10 cellular contexts compared by ENCODE assay signal in the genomic region with DNA sequence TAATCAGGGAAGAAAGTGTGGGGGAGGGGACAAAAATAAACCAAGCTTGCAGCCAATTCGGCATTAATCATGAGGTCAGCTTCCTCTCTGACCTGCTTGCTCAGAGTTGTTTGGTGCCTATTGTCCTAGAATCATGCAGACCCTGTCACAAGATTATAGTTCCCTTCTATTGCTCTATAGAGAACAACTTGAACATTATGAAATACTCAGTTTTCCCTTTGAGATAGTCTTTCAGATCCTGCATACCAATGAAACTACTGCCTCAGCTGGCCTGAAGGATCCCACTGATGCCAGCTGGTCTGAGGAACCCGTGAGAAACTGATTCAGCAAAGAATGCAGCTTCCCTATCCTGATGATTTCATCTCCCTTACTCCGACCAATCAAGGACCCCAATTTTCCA. TPM values are rescaled to one million over a fixed set of nuclear protein-coding genes. Genes with fewer than 3 reads are reported as not detected.
DNase-seq lines count a peak whose midpoint lies in the region; ATAC-seq lines count a peak whose summit lies in the region.
"Had no signal": no experiment of that assay in that cellular context is flagged by ENCODE, and none has a peak within 500 bp of the region (broad histone marks: within the 10 kb centered on the region; RNA-seq: fewer than 3 reads in every experiment).

No MANE protein-coding gene starts in this region.

- peak overlapping the region; percentile 38 for H3K4me3 Mint-ChIP-seq in activated CD4-positive, alpha-beta T cell treated with anti-CD3 and anti-CD28 coated beads, Interleukin-2, amount 10 ng/mL, durations not matched to agents 24 days and 14 days
- H3K4me3 Mint-ChIP-seq in stimulated activated effector memory CD8-positive, alpha-beta T cell treated with anti-CD3 and anti-CD28 coated beads, Interleukin-12 subunit alpha, Interleukin-12 subunit beta, amount 100 ng/mL, for 72 hours: peak overlapping the region; percentile 81

- H3K9me3 Mint-ChIP-seq in activated CD4-positive, alpha-beta T cell treated with anti-CD3 and anti-CD28 coated beads, Interleukin-2, amount 10 ng/mL, durations not matched to agents 24 days and 14 days: no peaks in the 10 kb centered on the region
- no peaks in the 10 kb centered on the region for H3K9me3 Mint-ChIP-seq in stimulated activated effector memory CD8-positive, alpha-beta T cell treated with anti-CD3 and anti-CD28 coated beads, Interleukin-12 subunit alpha, Interleukin-12 subunit beta, amount 100 ng/mL, for 72 hours

- ATAC-seq in left lobe of liver: peak; percentile 5
- ATAC-seq in stimulated activated effector memory CD8-positive, alpha-beta T cell treated with anti-CD3 and anti-CD28 coated beads, Interleukin-12 subunit alpha, Interleukin-12 subunit beta, amount 100 ng/mL, for 72 hours: no peak
- no peak for ATAC-seq in GM19351 (IDR thresholded peaks at IDR 0.05; ENCODE audit: unreplicated experiment)

- no peaks in the 10 kb centered on the region for H3K36me3 Mint-ChIP-seq in activated CD4-positive, alpha-beta T cell treated with anti-CD3 and anti-CD28 coated beads, Interleukin-2, amount 10 ng/mL, durations not matched to agents 24 days and 14 days (ENCODE audit: low read depth)
- no peaks in the 10 kb centered on the region for H3K36me3 Mint-ChIP-seq in stimulated activated effector memory CD8-positive, alpha-beta T cell treated with anti-CD3 and anti-CD28 coated beads, Interleukin-12 subunit alpha, Interleukin-12 subunit beta, amount 100 ng/mL, for 72 hours

- intact Hi-C loops in activated CD4-positive, alpha-beta T cell treated with anti-CD3 and anti-CD28 coated beads, Interleukin-2, amount 10 ng/mL, durations not matched to agents 24 days and 14 days (cut with micrococcal nuclease): loop anchor here (5.0 kb wide), 2 partner anchors 94 to 116 kb away; a partner anchor contains a TSS

- DNase-seq in activated CD4-positive, alpha-beta T cell treated with anti-CD3 and anti-CD28 coated beads, Interleukin-2, amount 10 ng/mL, durations not matched to agents 24 days and 14 days: no peak
- no peak for DNase-seq in activated CD4-positive, alpha-beta T cell treated with anti-CD3 and anti-CD28 coated beads for 1 hour
- DNase-seq in amniotic epithelial cell (ENCODE audit: low read depth) (peak; percentile 23), left lobe of liver (ENCODE audit: low spot score) (no peak), dedifferentiated amniotic fluid mesenchymal stem cell (ENCODE audit: extremely low spot score) (no peak), MV-4-11 (lab: John Stamatoyannopoulos, UW) (no peak)
- no peak for DNase-seq in stimulated activated effector memory CD8-positive, alpha-beta T cell treated with anti-CD3 and anti-CD28 coated beads, Interleukin-12 subunit alpha, Interleukin-12 subunit beta, amount 100 ng/mL, for 72 hours (ENCODE audit: low spot score in 2 of 2)
- DNase-seq: ACHN, NCI-H1930 had no signal

- peaks cover 5% of the 10 kb centered on the region for H3K4me1 Mint-ChIP-seq in activated CD4-positive, alpha-beta T cell treated with anti-CD3 and anti-CD28 coated beads, Interleukin-2, amount 10 ng/mL, durations not matched to agents 24 days and 14 days
- H3K4me1 Mint-ChIP-seq in stimulated activated effector memory CD8-positive, alpha-beta T cell treated with anti-CD3 and anti-CD28 coated beads, Interleukin-12 subunit alpha, Interleukin-12 subunit beta, amount 100 ng/mL, for 72 hours: peaks cover 12% of the 10 kb centered on the region

- H3K27me3 Mint-ChIP-seq in activated CD4-positive, alpha-beta T cell treated with anti-CD3 and anti-CD28 coated beads, Interleukin-2, amount 10 ng/mL, durations not matched to agents 24 days and 14 days: no peaks in the 10 kb centered on the region

- H3K27ac Mint-ChIP-seq in activated CD4-positive, alpha-beta T cell treated with anti-CD3 and anti-CD28 coated beads, Interleukin-2, amount 10 ng/mL, durations not matched to agents 24 days and 14 days: no peak overlapping the region
- H3K27ac Mint-ChIP-seq in stimulated activated effector memory CD8-positive, alpha-beta T cell treated with anti-CD3 and anti-CD28 coated beads, Interleukin-12 subunit alpha, Interleukin-12 subunit beta, amount 100 ng/mL, for 72 hours: no peak overlapping the region

RNA-seq across cellular contexts. Expression of a gene that starts 1.0 kb away (rescaled TPM):
- total RNA-seq in activated CD4-positive, alpha-beta T cell treated with anti-CD3 and anti-CD28 coated beads, Interleukin-2, amount 10 ng/mL, durations not matched to agents 24 days and 14 days: 4.3 and 4.7 TPM in 2 replicates
- 1.8 TPM for total RNA-seq in left lobe of liver

RNA-seq across cellular contexts. Expression of a gene that starts 31.2 kb away (rescaled TPM):
- total RNA-seq in activated CD4-positive, alpha-beta T cell treated with anti-CD3 and anti-CD28 coated beads, Interleukin-2, amount 10 ng/mL, durations not matched to agents 24 days and 14 days: 0.07 TPM in 1 of 2 replicates, not detected in the other
- 0.18 TPM for total RNA-seq in left lobe of liver
